ENCODE assay signal across 29 cellular contexts in genomic region chr2:3188405-3188946, GRCh38.
"Had no signal": no experiment of that assay in that cellular context is flagged by ENCODE, and none has a peak within 500 bp of the region (broad histone marks: within the 10 kb centered on the region; RNA-seq: fewer than 3 reads in every experiment).

No MANE protein-coding gene starts in this region.

- H3K27ac Mint-ChIP-seq: activated CD4-positive, alpha-beta T cell treated with anti-CD3 and anti-CD28 coated beads for 36 hours; activated CD8-positive, alpha-beta memory T cell treated with anti-CD3 and anti-CD28 coated beads, Interleukin-2, amount 10 ng/mL, durations not matched to agents 7 days and 5 days; activated CD8-positive, alpha-beta T cell treated with anti-CD3 and anti-CD28 coated beads, Interleukin-2, amount 10 ng/mL, durations not matched to agents 7 days and 5 days; activated T-helper 2 cell treated with anti-CD3 and anti-CD28 coated beads, Interferon-gamma antibody, Interleukin-2, Interleukin-4, amounts not matched to agents 10 μg/mL and 5 μg/mL and 100 μg/mL, durations not matched to agents 14 hours and 24 hours and 36 hours; dendritic cell treated with granulocyte-macrophage colony-stimulating factor and Interleukin-4, amounts not matched to agents 40 ng/mL and 50 ng/mL, for 4 days; immature natural killer cell; nephron; stimulated activated memory B cell treated with anti-CD40 and anti-IgM and Interleukin-4, amounts not matched to agents 10 μg/mL and 1 μg/mL and 100 μg/mL, for 72 hours; T-cell; T-helper 2 cell treated with Interferon-gamma antibody and Interleukin-4, amounts not matched to agents 5 μg/mL and 100 μg/mL, for 36 hours had no signal

- H3K4me1 Mint-ChIP-seq: activated CD4-positive, alpha-beta T cell treated with anti-CD3 and anti-CD28 coated beads for 36 hours; activated CD8-positive, alpha-beta memory T cell treated with anti-CD3 and anti-CD28 coated beads, Interleukin-2, amount 10 ng/mL, durations not matched to agents 7 days and 5 days; immature natural killer cell; stimulated activated memory B cell treated with anti-CD40 and anti-IgM and Interleukin-4, amounts not matched to agents 10 μg/mL and 1 μg/mL and 100 μg/mL, for 72 hours; stimulated activated naive CD8-positive, alpha-beta T cell treated with anti-CD3 and anti-CD28 coated beads, Interleukin-15, amount 100 ng/mL, for 72 hours; T-cell had no signal

- H3K27me3 Mint-ChIP-seq: activated CD4-positive, alpha-beta T cell treated with anti-CD3 and anti-CD28 coated beads for 36 hours; activated CD8-positive, alpha-beta memory T cell treated with anti-CD3 and anti-CD28 coated beads, Interleukin-2, amount 10 ng/mL, durations not matched to agents 7 days and 5 days; dendritic cell treated with granulocyte-macrophage colony-stimulating factor and Interleukin-4, amounts not matched to agents 40 ng/mL and 50 ng/mL, for 4 days; stimulated activated memory B cell treated with anti-CD40 and anti-IgM and Interleukin-4, amounts not matched to agents 10 μg/mL and 1 μg/mL and 100 μg/mL, for 72 hours; stimulated activated naive CD8-positive, alpha-beta T cell treated with anti-CD3 and anti-CD28 coated beads, Interleukin-15, amount 100 ng/mL, for 72 hours; T-cell had no signal

- H3K9me3 ChIP-seq: esophagus muscularis mucosa, heart left ventricle, pancreas, prostate gland, tibial artery had no signal

- H3K36me3 ChIP-seq: prostate gland had no signal

- H3K27me3 ChIP-seq: esophagus muscularis mucosa, foreskin keratinocyte, heart left ventricle, pancreas, tibial artery had no signal

- DNase-seq: activated CD4-positive, alpha-beta T cell treated with anti-CD3 and anti-CD28 coated beads for 36 hours; activated CD4-positive, CD25-positive, alpha-beta regulatory T cell; activated CD8-positive, alpha-beta memory T cell treated with anti-CD3 and anti-CD28 coated beads, Interleukin-2, amount 10 ng/mL, durations not matched to agents 7 days and 5 days; activated CD8-positive, alpha-beta T cell treated with anti-CD3 and anti-CD28 coated beads, Interleukin-2, amount 10 ng/mL, durations not matched to agents 7 days and 5 days; activated naive CD4-positive, alpha-beta T cell treated with anti-CD3 and anti-CD28 coated beads, Interleukin-2, amount 50 U/mL, for 16 hours; activated T-cell treated with anti-CD3 and anti-CD28 coated beads, Interleukin-2, amount 50 U/mL, for 48 hours; amniotic stem cell; effector CD4-positive, alpha-beta T cell; foreskin keratinocyte; heart left ventricle; immature natural killer cell; mesendoderm; retina; stimulated activated CD4-positive, alpha-beta T cell treated with anti-CD3 and anti-CD28 coated beads, Interleukin-1b, Interleukin-23, amount 100 ng/mL, for 48 hours; stimulated activated CD4-positive, alpha-beta T cell treated with anti-CD3 and anti-CD28 coated beads, Interleukin-4, amount 100 ng/mL, for 4 hours; stimulated activated CD8-positive, alpha-beta memory T cell treated with anti-CD3 and anti-CD28 coated beads, Interleukin-4, amount 100 ng/mL, for 48 hours; stimulated activated naive CD8-positive, alpha-beta T cell treated with anti-CD3 and anti-CD28 coated beads, Interleukin-15, amount 100 ng/mL, for 72 hours; T-cell; tibial artery had no signal

- H3K4me1 ChIP-seq: esophagus muscularis mucosa, foreskin keratinocyte, heart left ventricle, pancreas, prostate gland, tibial artery had no signal

- H3K9me3 Mint-ChIP-seq: activated T-helper 2 cell treated with anti-CD3 and anti-CD28 coated beads, Interferon-gamma antibody, Interleukin-2, Interleukin-4, amounts not matched to agents 10 μg/mL and 5 μg/mL and 100 μg/mL, durations not matched to agents 14 hours and 24 hours and 36 hours; dendritic cell treated with granulocyte-macrophage colony-stimulating factor and Interleukin-4, amounts not matched to agents 40 ng/mL and 50 ng/mL, for 4 days; immature natural killer cell; nephron; stimulated activated naive CD8-positive, alpha-beta T cell treated with anti-CD3 and anti-CD28 coated beads, Interleukin-15, amount 100 ng/mL, for 72 hours; T-cell; T-helper 2 cell treated with Interferon-gamma antibody and Interleukin-4, amounts not matched to agents 5 μg/mL and 100 μg/mL, for 36 hours had no signal

- FAIRE-seq: pancreas had no signal

- H3K4me3 ChIP-seq: esophagus muscularis mucosa, heart left ventricle, pancreas, prostate gland, skin epidermis, tibial artery had no signal

- H3K27ac ChIP-seq: esophagus muscularis mucosa, foreskin keratinocyte, heart left ventricle, pancreas, prostate gland, skin epidermis, tibial artery had no signal

- ATAC-seq: activated CD4-positive, alpha-beta T cell treated with anti-CD3 and anti-CD28 coated beads for 36 hours; activated CD8-positive, alpha-beta memory T cell treated with anti-CD3 and anti-CD28 coated beads, Interleukin-2, amount 10 ng/mL, durations not matched to agents 7 days and 5 days; activated CD8-positive, alpha-beta T cell treated with anti-CD3 and anti-CD28 coated beads, Interleukin-2, amount 10 ng/mL, durations not matched to agents 7 days and 5 days; heart left ventricle; pancreas; sciatic nerve; stimulated activated memory B cell treated with anti-CD40 and anti-IgM and Interleukin-4, amounts not matched to agents 10 μg/mL and 1 μg/mL and 100 μg/mL, for 72 hours; T-cell had no signal

- H3K4me3 Mint-ChIP-seq: activated CD4-positive, alpha-beta T cell treated with anti-CD3 and anti-CD28 coated beads for 36 hours; activated CD8-positive, alpha-beta memory T cell treated with anti-CD3 and anti-CD28 coated beads, Interleukin-2, amount 10 ng/mL, durations not matched to agents 7 days and 5 days; activated CD8-positive, alpha-beta T cell treated with anti-CD3 and anti-CD28 coated beads, Interleukin-2, amount 10 ng/mL, durations not matched to agents 7 days and 5 days; dendritic cell treated with granulocyte-macrophage colony-stimulating factor and Interleukin-4, amounts not matched to agents 40 ng/mL and 50 ng/mL, for 4 days; immature natural killer cell; nephron; stimulated activated memory B cell treated with anti-CD40 and anti-IgM and Interleukin-4, amounts not matched to agents 10 μg/mL and 1 μg/mL and 100 μg/mL, for 72 hours; stimulated activated naive CD8-positive, alpha-beta T cell treated with anti-CD3 and anti-CD28 coated beads, Interleukin-15, amount 100 ng/mL, for 72 hours; T-cell; T-helper 2 cell treated with Interferon-gamma antibody and Interleukin-4, amounts not matched to agents 5 μg/mL and 100 μg/mL, for 36 hours had no signal
